In genomic region chr7:25924061-25924460, GRCh38 we compare ENCODE assay signal across 24 cellular contexts.
"Had no signal": no experiment of that assay in that cellular context is flagged by ENCODE, and none has a peak within 500 bp of the region (broad histone marks: within the 10 kb centered on the region; RNA-seq: fewer than 3 reads in every experiment).

No MANE protein-coding gene starts in this region.

- H3K4me1 ChIP-seq: colonic mucosa, gastrocnemius medialis, gastroesophageal sphincter, heart left ventricle, heart right ventricle had no signal

- H3K27ac ChIP-seq: colonic mucosa, coronary artery, dorsolateral prefrontal cortex, epithelial cell of prostate, esophagus squamous epithelium, foreskin keratinocyte, gastrocnemius medialis, gastroesophageal sphincter, heart left ventricle, heart right ventricle, hepatocyte had no signal

- H3K4me3 ChIP-seq: colonic mucosa, coronary artery, dorsolateral prefrontal cortex, esophagus squamous epithelium, gastrocnemius medialis, gastroesophageal sphincter, heart left ventricle, heart right ventricle, hepatocyte had no signal

- H3K27me3 ChIP-seq: colonic mucosa, foreskin keratinocyte, gastrocnemius medialis, hepatocyte had no signal

- H3K9me3 ChIP-seq: colonic mucosa, gastrocnemius medialis had no signal

- DNase-seq: colonic mucosa; cortex of kidney; dermis blood vessel endothelial cell; dorsolateral prefrontal cortex; effector CD4-positive, alpha-beta T cell; effector CD8-positive, alpha-beta T cell; effector memory CD4-positive, alpha-beta T cell; effector memory CD8-positive, alpha-beta T cell; endodermal cell; erythroblast; esophagus squamous epithelium; foreskin fibroblast; foreskin keratinocyte; foreskin melanocyte; gastrocnemius medialis; glutamatergic neuron; head of caudate nucleus; heart left ventricle; heart right ventricle; hippocampal formation had no signal

- H3K36me3 ChIP-seq: colonic mucosa, esophagus squamous epithelium, gastrocnemius medialis, gastroesophageal sphincter, heart left ventricle, heart right ventricle had no signal
